ENCODE assay signal across 1 cellular context in genomic region chr7:77276120-77276519, GRCh38.
TF ChIP-seq lines count a peak whose summit lies in the region.

No MANE protein-coding gene starts in this region.

TF ChIP-seq in GM23338, 12 proteins besides CTCF, POLR2A, EP300 and RAD21 (continued from another document):
- TF ChIP-seq ZNF462 (CRISPR knock-in tag; IDR thresholded peaks at IDR 0.05) = no peak
- no peak for TF ChIP-seq POLR2AphosphoS5 (IDR thresholded peaks at IDR 0.05; ENCODE audit: low read depth)
- no peak for TF ChIP-seq EZH2 (IDR thresholded peaks at IDR 0.05; ENCODE audit: low read depth, unreplicated experiment)
- TF ChIP-seq ZNF114 (CRISPR knock-in tag; IDR thresholded peaks at IDR 0.05) = no peak
- TF ChIP-seq NANOG (IDR thresholded peaks at IDR 0.05; ENCODE audit: borderline replicate concordance) = no peak
- TF ChIP-seq JUNB (IDR thresholded peaks at IDR 0.05; ENCODE audit: unreplicated experiment) = no peak
- no peak for TF ChIP-seq ZNF331 (CRISPR knock-in tag; IDR thresholded peaks at IDR 0.05; ENCODE audit: low read depth)
- no peak for TF ChIP-seq CREB1 (CRISPR knock-in tag; IDR thresholded peaks at IDR 0.05; ENCODE audit: low read depth)
- no peak for TF ChIP-seq ETS1 (IDR thresholded peaks at IDR 0.05)
